In the genomic region with DNA sequence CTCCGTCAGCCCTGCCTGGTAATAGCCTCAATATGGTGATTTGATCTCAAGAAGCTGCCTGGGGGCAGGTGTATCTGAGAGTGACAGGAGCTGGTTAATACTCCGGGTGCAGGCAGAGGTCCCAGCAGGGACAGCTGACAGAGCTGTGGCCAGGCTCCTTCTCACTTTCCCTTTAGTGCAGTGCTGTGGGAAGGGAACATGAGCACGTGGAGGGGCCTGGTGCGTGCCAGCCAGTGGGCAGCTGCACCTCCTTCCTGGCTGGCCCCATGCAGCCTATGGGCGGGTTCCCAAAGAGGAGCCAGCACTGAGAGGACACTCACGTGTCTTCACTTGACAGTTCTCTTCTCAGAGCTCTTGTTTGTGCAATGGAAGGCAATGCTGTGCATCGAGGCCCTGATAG, we compare ENCODE assay signal across 15 cellular contexts. TPM values are rescaled to one million over a fixed set of nuclear protein-coding genes. Genes with fewer than 3 reads are reported as not detected.
DNase-seq lines count a peak whose midpoint lies in the region; ATAC-seq, FAIRE-seq and TF ChIP-seq lines count a peak whose summit lies in the region.
"Had no signal": no experiment of that assay in that cellular context is flagged by ENCODE, and none has a peak within 500 bp of the region (broad histone marks: within the 10 kb centered on the region; RNA-seq: fewer than 3 reads in every experiment).

No MANE protein-coding gene starts in this region.

- DNase-seq in H7 (peak; percentile 24), bronchial epithelial cell (ENCODE audit: low read depth) (no peak), left colon (peak; percentile 66 to 82), NCI-H1436 treated with DMSO at 0.1 percent for 48 hours (lab: John Stamatoyannopoulos, UW) (no peak), brain microvascular endothelial cell (no peak), kidney glomerular epithelial cell (lab: John Stamatoyannopoulos, UW) (no peak)
- DNase-seq: CD8-positive, alpha-beta T cell; esophagus squamous epithelium; IMR-90; NCI-H2081; WERI-Rb-1 had no signal

- H3K9ac ChIP-seq in skeletal muscle tissue (ENCODE audit: low read depth in 1 of 3, low read length in 3 of 3) = peak overlapping the region; percentile 33 to 80 (median 34)

- H3K36me3 ChIP-seq in H7 (replicated peaks; ENCODE audit: control insufficient read depth, insufficient read depth, low read length) (no peaks in the 10 kb centered on the region), bronchial epithelial cell (ENCODE audit: control insufficient read depth, insufficient read depth, low read length) (no peaks in the 10 kb centered on the region), skeletal muscle tissue (ENCODE audit: control insufficient read depth in 3 of 3, insufficient read depth in 3 of 3, low read length in 3 of 3) (no peaks in the 10 kb centered on the region), brain microvascular endothelial cell (replicated peaks) (no peaks in the 10 kb centered on the region)
- H3K36me3 ChIP-seq: esophagus squamous epithelium had no signal

- in situ Hi-C loops in brain microvascular endothelial cell (cut with HindIII; ENCODE audit: low pct_ligation_motif_present, low sequenced_read_pairs) = no loop called here

- intact Hi-C loops in left colon (cut with DNase I, micrococcal nuclease) = no loop called here

- H3K27me3 ChIP-seq in H7 (ENCODE audit: control insufficient read depth, insufficient read depth, low read length) (no peaks in the 10 kb centered on the region), bronchial epithelial cell (ENCODE audit: control insufficient read depth, insufficient read depth, low read length) (no peaks in the 10 kb centered on the region), skeletal muscle tissue (ENCODE audit: control insufficient read depth in 3 of 3, insufficient read depth in 3 of 3, low read length in 3 of 3) (no peaks in the 10 kb centered on the region), brain microvascular endothelial cell (replicated peaks) (no peaks in the 10 kb centered on the region)
- H3K27me3 ChIP-seq: esophagus squamous epithelium had no signal

- H3K9me3 ChIP-seq in skeletal muscle tissue (ENCODE audit: control insufficient read depth in 3 of 3, low read length in 3 of 3) = no peaks in the 10 kb centered on the region
- H3K9me3 ChIP-seq: esophagus squamous epithelium had no signal

- TF ChIP-seq CTCF in bronchial epithelial cell (IDR thresholded peaks at IDR 0.05; ENCODE audit: insufficient read depth, low read length, severe bottlenecking) (no peak), brain microvascular endothelial cell (IDR thresholded peaks at IDR 0.05; ENCODE audit: low read depth, low read length, missing control alignments) (no peak)

- H3K4me3 ChIP-seq in H7 (ENCODE audit: insufficient read depth, low read depth, low read length) (no peak overlapping the region), bronchial epithelial cell (ENCODE audit: low read depth, low read length) (no peak overlapping the region), skeletal muscle tissue (ENCODE audit: low read length in 3 of 3) (peak overlapping the region; percentile 31 to 77 (median 64)), brain microvascular endothelial cell (ENCODE audit: low read depth, low read length) (no peak overlapping the region)
- H3K4me3 ChIP-seq: esophagus squamous epithelium had no signal

- FAIRE-seq in bronchial epithelial cell (lab: Jason Lieb, UNC) = peak; percentile 60
- FAIRE-seq: RCC 7860 had no signal

- peaks cover 28 to 50% (median 32%) of the 10 kb centered on the region in 3 donors for H3K4me1 ChIP-seq in skeletal muscle tissue (ENCODE audit: control insufficient read depth in 3 of 3, insufficient read depth in 3 of 3, low read length in 3 of 3)

- ATAC-seq in left colon (peak; percentile 22), GM21390 (IDR thresholded peaks at IDR 0.05; ENCODE audit: unreplicated experiment) (no peak)
- ATAC-seq: activated T-helper 17 cell treated with anti-CD3 and anti-CD28 coated beads, Interleukin-2, amount 50 U/mL, for 72 hours; CD8-positive, alpha-beta T cell had no signal

- H3K27ac ChIP-seq in skeletal muscle tissue (ENCODE audit: low read depth, low read length) = peak overlapping the region; percentile 69
- H3K27ac ChIP-seq in brain microvascular endothelial cell = no peak overlapping the region
- H3K27ac ChIP-seq: WERI-Rb-1 had no signal

RNA-seq across cellular contexts. Expression of a gene that starts 9.1 kb away (rescaled TPM):
- 10.8 and 15.8 TPM in 2 replicates for total RNA-seq in H7 (2014; rRNA removed; shearing (Covaris generic))
- total RNA-seq in bronchial epithelial cell (3.4 and 5.5 TPM in 2 replicates), left colon (100 to 1,000 TPM in 1 of 2 donors, 10 to 100 TPM in 1; 98.5 to 142 TPM), skeletal muscle tissue (6.3 TPM)

RNA-seq across cellular contexts. Expression of a gene that starts 30.0 kb away (rescaled TPM):
- 20.8 and 22.5 TPM in 2 replicates for total RNA-seq in H7 (2014; rRNA removed; shearing (Covaris generic))
- total RNA-seq in bronchial epithelial cell (15.3 and 18.9 TPM in 2 replicates), left colon (10 to 100 TPM; 14.6 to 16.3 TPM), skeletal muscle tissue (37.1 TPM)

RNA-seq across cellular contexts. Expression of a gene that starts 46.3 kb away (rescaled TPM):
- total RNA-seq in H7 (2014; rRNA removed; shearing (Covaris generic)) = 13.8 and 19.3 TPM in 2 replicates
- 5.9 and 6.1 TPM in 2 replicates for total RNA-seq in bronchial epithelial cell
- 10 to 100 TPM; 25.4 to 25.8 TPM for total RNA-seq in left colon
- 4.2 TPM for total RNA-seq in skeletal muscle tissue

Comparison
In these comparisons a context has a peak if more than half of its experiments do, and no peak if none do; other contexts are left out.
1. DNase-seq: peak in H7 (single experiment) and left colon (2 of 2); none in bronchial epithelial cell (single experiment), NCI-H1436 treated with DMSO at 0.1 percent for 48 hours (single experiment), brain microvascular endothelial cell (single experiment) and kidney glomerular epithelial cell (single experiment).
2. H3K4me3 ChIP-seq: peak in skeletal muscle tissue (3 of 3); none in H7 (single experiment), bronchial epithelial cell (single experiment) and brain microvascular endothelial cell (single experiment).